ENCODE assay signal across 22 cellular contexts in genomic region chr2:15875969-15876705, GRCh38.
"Had no signal": no experiment of that assay in that cellular context is flagged by ENCODE, and none has a peak within 500 bp of the region (broad histone marks: within the 10 kb centered on the region; RNA-seq: fewer than 3 reads in every experiment).

No MANE protein-coding gene starts in this region.

- H3K36me3 ChIP-seq: esophagus muscularis mucosa, gastroesophageal sphincter, heart left ventricle, left lung, lower lobe of right lung had no signal

- H3K27ac ChIP-seq: coronary artery, dorsolateral prefrontal cortex, esophagus muscularis mucosa, foreskin keratinocyte, gastroesophageal sphincter, heart left ventricle, left lung, lower lobe of right lung had no signal

- H3K4me1 Mint-ChIP-seq: mesothelial cell of epicardium had no signal

- H3K4me1 ChIP-seq: esophagus muscularis mucosa, foreskin keratinocyte, gastroesophageal sphincter, heart left ventricle, left lung, lower lobe of right lung had no signal

- H3K4me3 Mint-ChIP-seq: mesothelial cell of epicardium had no signal

- H3K9me3 ChIP-seq: lower lobe of right lung, mucosa of descending colon had no signal

- H3K27me3 ChIP-seq: dorsolateral prefrontal cortex, esophagus muscularis mucosa, foreskin keratinocyte, gastroesophageal sphincter, heart left ventricle, left lung had no signal

- DNase-seq: dermis blood vessel endothelial cell; dorsolateral prefrontal cortex; effector CD4-positive, alpha-beta T cell; effector memory CD4-positive, alpha-beta T cell; foreskin keratinocyte; heart left ventricle; hippocampal formation; left cardiac atrium; left lung; left ventricle myocardium superior; lower lobe of right lung; mesenchymal stem cell; mucosa of descending colon had no signal

- H3K27ac Mint-ChIP-seq: mesothelial cell of epicardium had no signal

- H3K4me3 ChIP-seq: coronary artery, dorsolateral prefrontal cortex, esophagus muscularis mucosa, gastroesophageal sphincter, heart left ventricle, left lung, lower lobe of right lung, mucosa of descending colon had no signal

- ATAC-seq: foreskin keratinocyte, gastroesophageal sphincter, heart left ventricle, left cardiac atrium, left lung, left ventricle myocardium superior, lower lobe of right lung, mucosa of descending colon had no signal

- FAIRE-seq: colon, endothelial cell of umbilical vein, frontal cortex, islet of Langerhans, keratinocyte had no signal
